25 cellular contexts compared by ENCODE assay signal in the genomic region with DNA sequence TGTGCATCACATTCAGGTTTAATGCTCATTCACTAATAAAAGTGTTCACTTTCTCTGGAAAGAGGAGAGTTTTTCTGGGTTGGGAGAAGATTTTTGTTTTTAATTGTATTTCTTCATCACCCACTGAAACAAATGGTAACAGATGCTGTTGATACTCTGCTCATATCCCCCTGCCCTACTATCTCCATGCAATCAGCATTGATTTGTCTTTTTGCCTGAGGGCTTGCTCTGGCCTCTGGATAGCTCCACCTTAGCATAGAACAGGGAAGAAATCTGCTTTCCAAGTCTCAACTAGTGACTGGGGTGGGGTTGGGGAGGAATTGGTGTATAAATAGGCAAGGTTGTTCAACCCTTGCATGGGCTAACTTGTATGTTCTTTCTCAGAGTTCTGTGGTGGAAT.
"Had no signal": no experiment of that assay in that cellular context is flagged by ENCODE, and none has a peak within 500 bp of the region (broad histone marks: within the 10 kb centered on the region; RNA-seq: fewer than 3 reads in every experiment).

No MANE protein-coding gene starts in this region.

- H3K4me3 ChIP-seq: colonic mucosa, coronary artery, dorsolateral prefrontal cortex, esophagus muscularis mucosa, esophagus squamous epithelium, gastrocnemius medialis, gastroesophageal sphincter, heart left ventricle, heart right ventricle had no signal

- H3K27me3 Mint-ChIP-seq: dendritic cell treated with granulocyte-macrophage colony-stimulating factor and Interleukin-4, amounts not matched to agents 40 ng/mL and 50 ng/mL, for 4 days; effector memory CD8-positive, alpha-beta T cell had no signal

- DNase-seq: colonic mucosa; cortex of kidney; dermis blood vessel endothelial cell; dorsolateral prefrontal cortex; effector CD4-positive, alpha-beta T cell; effector CD8-positive, alpha-beta T cell; effector memory CD4-positive, alpha-beta T cell; effector memory CD8-positive, alpha-beta T cell; endodermal cell; erythroblast; esophagus squamous epithelium; foreskin fibroblast; foreskin keratinocyte; foreskin melanocyte; gastrocnemius medialis; glutamatergic neuron; head of caudate nucleus; heart left ventricle; heart right ventricle had no signal

- ATAC-seq: effector memory CD8-positive, alpha-beta T cell; esophagus mucosa; foreskin keratinocyte; gastrocnemius medialis; gastroesophageal sphincter; heart left ventricle; heart right ventricle had no signal

- H3K27ac Mint-ChIP-seq: dendritic cell treated with granulocyte-macrophage colony-stimulating factor and Interleukin-4, amounts not matched to agents 40 ng/mL and 50 ng/mL, for 4 days; effector memory CD8-positive, alpha-beta T cell; endodermal cell had no signal

- H3K36me3 ChIP-seq: colonic mucosa, esophagus muscularis mucosa, esophagus squamous epithelium, gastrocnemius medialis, gastroesophageal sphincter, heart left ventricle, heart right ventricle had no signal

- H3K9me3 Mint-ChIP-seq: endodermal cell had no signal

- H3K4me1 ChIP-seq: colonic mucosa, esophagus muscularis mucosa, esophagus squamous epithelium, foreskin keratinocyte, gastrocnemius medialis, gastroesophageal sphincter, heart left ventricle, heart right ventricle had no signal

- H3K27ac ChIP-seq: colonic mucosa, coronary artery, dorsolateral prefrontal cortex, epithelial cell of prostate, esophagus muscularis mucosa, esophagus squamous epithelium, foreskin keratinocyte, gastrocnemius medialis, gastroesophageal sphincter, heart left ventricle, heart right ventricle had no signal

- H3K9me3 ChIP-seq: colonic mucosa, esophagus muscularis mucosa, esophagus squamous epithelium, gastrocnemius medialis, gastroesophageal sphincter, heart left ventricle had no signal

- H3K27me3 ChIP-seq: colonic mucosa, dorsolateral prefrontal cortex, esophagus muscularis mucosa, esophagus squamous epithelium, foreskin keratinocyte, gastrocnemius medialis, gastroesophageal sphincter, heart left ventricle, heart right ventricle had no signal

- H3K4me3 Mint-ChIP-seq: dendritic cell treated with granulocyte-macrophage colony-stimulating factor and Interleukin-4, amounts not matched to agents 40 ng/mL and 50 ng/mL, for 4 days; effector memory CD8-positive, alpha-beta T cell; endodermal cell had no signal
